23 cellular contexts compared by ENCODE assay signal in the genomic region with DNA sequence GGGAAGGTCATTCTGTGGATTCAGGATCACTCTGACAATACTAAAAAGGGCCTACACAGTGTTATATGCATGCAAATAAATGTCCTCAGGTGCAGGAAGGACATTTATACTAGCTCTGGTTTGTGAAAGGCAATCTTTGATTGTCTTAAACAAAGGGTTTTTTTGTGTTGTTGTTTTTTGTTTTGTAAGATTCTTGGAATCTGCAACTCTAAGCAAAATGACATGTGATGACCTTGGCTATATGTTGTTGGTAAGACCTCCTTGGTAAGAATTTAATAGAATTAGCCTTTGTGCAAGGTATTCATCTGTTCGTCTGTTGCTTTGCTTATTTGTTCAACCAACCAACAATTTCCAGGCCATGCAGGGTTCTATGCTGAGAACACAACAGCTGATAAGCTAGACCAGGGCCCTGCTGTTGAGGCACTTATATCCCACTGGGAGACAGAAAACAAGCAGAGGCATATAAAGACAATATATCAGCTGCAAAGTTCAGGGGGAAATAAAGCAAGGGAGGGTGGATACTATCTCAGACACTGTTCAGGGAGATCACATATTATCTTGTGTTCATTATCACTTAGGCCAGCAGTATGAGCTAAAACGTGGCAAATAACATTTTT.
DNase-seq lines count a peak whose midpoint lies in the region; ATAC-seq, FAIRE-seq and TF ChIP-seq lines count a peak whose summit lies in the region.
"Had no signal": no experiment of that assay in that cellular context is flagged by ENCODE, and none has a peak within 500 bp of the region (broad histone marks: within the 10 kb centered on the region; RNA-seq: fewer than 3 reads in every experiment).

No MANE protein-coding gene starts in this region.

- POLR2A ChIA-PET in A549 (lab: Yijun Ruan, JAX), result no interaction called here

- H3K27me3 ChIP-seq in aorta (ENCODE audit: control insufficient read depth in 1 of 2, insufficient read depth in 2 of 2, low read length in 1 of 2), result no peaks in the 10 kb centered on the region
- H3K27me3 ChIP-seq: BLaER1, SJSA1 had no signal

- CTCF ChIA-PET in A549 (lab: Yijun Ruan, JAX), result no interaction called here

- no peak overlapping the region for H3K4me2 ChIP-seq in A549
- H3K4me2 ChIP-seq: BLaER1, GM23338, KMS-11 had no signal

- no peak overlapping the region for H3K27ac ChIP-seq in A549
- H3K27ac ChIP-seq in cingulate gyrus (ENCODE audit: low read depth, low read length), result peak overlapping the region; percentile 84
- no peak overlapping the region for H3K27ac ChIP-seq in aorta (ENCODE audit: low read depth in 1 of 2, low read length in 2 of 2)
- H3K27ac ChIP-seq: BLaER1, KMS-11, SJSA1 had no signal

- H3K9me3 ChIP-seq in A549 (no peaks in the 10 kb centered on the region), aorta (ENCODE audit: control insufficient read depth, low read length) (no peaks in the 10 kb centered on the region)
- H3K9me3 ChIP-seq: BLaER1, SJSA1 had no signal

- TF ChIP-seq EP300 in A549 (IDR thresholded peaks at IDR 0.05), result no peak

- no peaks in the 10 kb centered on the region for H3K36me3 ChIP-seq in aorta (ENCODE audit: control insufficient read depth in 1 of 2, insufficient read depth in 2 of 2, low read length in 1 of 2)
- H3K36me3 ChIP-seq: BLaER1, SJSA1 had no signal

- TF ChIP-seq POLR2A in A549 (IDR thresholded peaks at IDR 0.05; ENCODE audit: low read length), result no peak

- ATAC-seq in A549 (no peak), GM19397 (IDR thresholded peaks at IDR 0.05; ENCODE audit: unreplicated experiment) (no peak), aorta (ENCODE audit: low FRiP score) (no peak)
- ATAC-seq: GM23338 had no signal

- 18% methylated on average over 2 of the region's 2 CpGs for WGBS in A549 (ENCODE audit: missing lambda C conversion rate)
- WGBS in aorta, 2 donors, result 40 to 50% methylated on average over 2 of the region's 2 CpGs

- H3K4me3 ChIP-seq in A549, result no peak overlapping the region
- no peak overlapping the region for H3K4me3 ChIP-seq in aorta (ENCODE audit: low read length in 2 of 2)
- H3K4me3 ChIP-seq: BLaER1, GM23338, SJSA1 had no signal

- FAIRE-seq in A549 (lab: Jason Lieb, UNC), result no peak

- H3K4me1 ChIP-seq in A549 (no peaks in the 10 kb centered on the region), aorta (ENCODE audit: control insufficient read depth in 1 of 2, insufficient read depth in 2 of 2, low read length in 2 of 2) (no peaks in the 10 kb centered on the region)
- H3K4me1 ChIP-seq: BLaER1 had no signal

- TF ChIP-seq CTCF in A549 (IDR thresholded peaks at IDR 0.05), result no peak

- TF ChIP-seq RAD21 in A549 (conservative IDR thresholded peaks at IDR 0.05 in 1 of 2, IDR thresholded peaks at IDR 0.05 in 1 of 2), result no peak

- DNase-seq in A549 (ENCODE audit: low read depth in 1 of 2, low spot score in 1 of 2) (no peak), NCI-H146 treated with DMSO at 0.1 percent for 48 hours (lab: John Stamatoyannopoulos, UW; ENCODE audit: unreplicated experiment) (peak; percentile 15), medulla oblongata (ENCODE audit: extremely low spot score) (peak; percentile 6), aorta (no peak), NOMO-1 treated with DMSO at 0.1 percent for 48 hours (lab: John Stamatoyannopoulos, UW; ENCODE audit: unreplicated experiment) (no peak)
- DNase-seq in stimulated activated naive CD4-positive, alpha-beta T cell treated with Interleukin-2 at 50 U/mL for 16 hours (lab: John Stamatoyannopoulos, UW), result no peak
- DNase-seq: CD4-positive, CD25-positive, alpha-beta regulatory T cell; H9; HFFc6; MM.1S; NCI-H1417 treated with DMSO at 0.1 percent for 48 hours; NCI-H187 treated with DMSO at 0.1 percent for 48 hours; NCI-H446; NCI-H524 treated with DMSO at 0.1 percent for 48 hours; NCI-H774; Right ventricle myocardium superior; RPMI8226 had no signal

- intact Hi-C loops in aorta (cut with DNase I), result no loop called here

TF ChIP-seq in A549, 52 proteins besides CTCF, POLR2A, EP300 and RAD21:
- TF ChIP-seq FOXS1 (CRISPR knock-in tag; IDR thresholded peaks at IDR 0.05) (no peak), KDM5A (IDR thresholded peaks at IDR 0.05) (no peak), POLR2AphosphoS2 (conservative IDR thresholded peaks at IDR 0.05; ENCODE audit: low read length) (no peak), SREBF2 (IDR thresholded peaks at IDR 0.05) (no peak), MAFK (IDR thresholded peaks at IDR 0.05; ENCODE audit: partially characterized antibody) (peak; percentile 18), HDAC2 (IDR thresholded peaks at IDR 0.05) (no peak), HOXA7 (CRISPR knock-in tag; IDR thresholded peaks at IDR 0.05) (no peak), HOXB5 (CRISPR knock-in tag; IDR thresholded peaks at IDR 0.05) (no peak)

Comparison
In these comparisons a context has a peak if more than half of its experiments do, and no peak if none do; other contexts are left out.
1. DNase-seq: peak in NCI-H146 treated with DMSO at 0.1 percent for 48 hours (single experiment) and medulla oblongata (single experiment); none in A549 (0 of 2), stimulated activated naive CD4-positive, alpha-beta T cell treated with Interleukin-2 at 50 U/mL for 16 hours (single experiment), aorta (0 of 2) and NOMO-1 treated with DMSO at 0.1 percent for 48 hours (single experiment).